Comparison of ENCODE assay signal across 8 cellular contexts in the genomic region with DNA sequence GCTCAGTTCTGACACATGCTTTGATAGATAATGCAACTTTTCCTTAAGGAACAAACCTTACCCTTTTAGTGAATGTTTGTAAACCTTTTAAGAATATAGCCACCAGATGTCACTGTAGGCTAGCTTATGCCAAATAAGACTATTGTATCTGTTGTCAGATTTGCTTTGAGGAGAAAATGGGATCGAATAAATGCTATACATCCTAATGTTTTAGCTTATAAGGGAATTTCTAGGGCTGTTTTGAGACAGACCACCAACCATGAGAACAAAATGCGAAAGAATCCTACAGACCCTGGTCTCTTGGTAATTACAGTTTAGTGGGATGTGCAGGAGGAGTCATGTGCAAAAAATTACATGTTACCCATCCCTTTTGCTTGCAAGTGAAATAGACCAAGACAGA.
A peak's percentile ranks its signal among the peaks of the same experiment; 100 is the strongest.
DNase-seq lines count a peak whose midpoint lies in the region; ATAC-seq and TF ChIP-seq lines count a peak whose summit lies in the region.

No MANE protein-coding gene starts in this region.

- DNase-seq in CD1c-positive myeloid dendritic cell (ENCODE audit: extremely low spot score) = peak; percentile 38
- DNase-seq in NCI-H446 treated with DMSO at 0.1 percent for 48 hours (lab: John Stamatoyannopoulos, UW) = peak; percentile 60
- DNase-seq in cardiac fibroblast (ENCODE audit: low read depth in 2 of 2) = peak; percentile 65 to 78
- DNase-seq in lung microvascular endothelial cell (ENCODE audit: low read depth in 2 of 2) = peak; percentile 65 to 68
- DNase-seq in stimulated activated naive CD4-positive, alpha-beta T cell treated with Interleukin-2 at 50 U/mL for 16 hours (lab: John Stamatoyannopoulos, UW) = no peak
- DNase-seq in GM19238 (ENCODE audit: insufficient read length, low spot score) = no peak

- no peak overlapping the region for H3K4me3 ChIP-seq in cardiac fibroblast (replicated peaks in 1 of 2; ENCODE audit: low read depth in 2 of 2, low read length in 2 of 2)

- TF ChIP-seq CTCF in cardiac fibroblast (IDR thresholded peaks at IDR 0.05; ENCODE audit: low read depth, low read length) = peak; percentile 27

- ATAC-seq in GM21367 (IDR thresholded peaks at IDR 0.05; ENCODE audit: unreplicated experiment) (peak; percentile 52), GM19328 (IDR thresholded peaks at IDR 0.05; ENCODE audit: unreplicated experiment) (no peak)

Comparison
In these comparisons a context has a peak if more than half of its experiments do, and no peak if none do; other contexts are left out.
1. DNase-seq: peak in CD1c-positive myeloid dendritic cell (single experiment), NCI-H446 treated with DMSO at 0.1 percent for 48 hours (single experiment), cardiac fibroblast (2 of 2) and lung microvascular endothelial cell (2 of 2); none in stimulated activated naive CD4-positive, alpha-beta T cell treated with Interleukin-2 at 50 U/mL for 16 hours (single experiment) and GM19238 (single experiment).